ENCODE assay signal across 8 cellular contexts in the genomic region with DNA sequence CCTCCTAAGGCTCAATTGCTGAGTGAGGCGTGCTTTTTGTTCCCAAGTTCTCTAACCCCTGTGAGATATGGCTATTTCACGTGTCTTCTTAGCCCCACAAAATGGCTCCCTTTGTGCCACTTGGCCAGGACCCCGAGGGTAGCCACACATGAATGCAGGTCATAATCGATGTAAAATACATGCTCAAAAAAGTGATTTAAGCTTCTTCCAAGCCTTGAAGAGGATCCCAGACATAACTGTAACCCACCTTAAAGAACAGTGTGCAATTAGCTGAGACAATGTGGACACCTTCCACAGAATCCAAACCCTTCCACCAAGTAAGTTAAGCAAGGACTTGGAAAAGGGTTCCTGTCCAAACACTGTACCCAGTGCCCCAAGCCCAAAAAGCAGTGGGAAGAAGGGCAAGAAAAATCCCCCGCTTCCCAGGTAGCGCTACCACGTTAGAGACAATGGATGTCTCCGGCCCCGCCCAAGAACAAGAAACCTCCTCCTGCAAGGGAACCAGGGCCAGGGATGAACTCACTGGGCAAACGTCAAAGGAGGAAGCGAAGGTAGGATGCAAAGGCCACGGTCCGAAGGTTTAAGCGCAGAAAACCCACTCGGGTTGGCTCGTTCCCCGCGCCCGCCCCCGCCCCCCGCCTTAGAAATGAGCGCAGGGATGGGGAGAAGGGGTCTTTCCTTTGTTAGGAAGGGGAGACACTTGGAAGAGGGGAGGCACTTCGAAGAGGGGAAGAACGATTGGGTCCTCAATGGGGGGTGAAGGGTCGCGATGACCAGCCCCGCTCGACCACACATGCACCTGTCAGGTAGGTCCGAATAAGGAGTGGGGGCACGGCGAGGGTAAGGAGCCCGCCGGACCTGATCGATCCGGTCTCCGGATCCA. TPM values are rescaled to one million over a fixed set of nuclear protein-coding genes. Genes with fewer than 3 reads are reported as not detected.
DNase-seq lines count a peak whose midpoint lies in the region; ATAC-seq and TF ChIP-seq lines count a peak whose summit lies in the region.

No MANE protein-coding gene starts in this region.

- intact Hi-C loops in heart right ventricle (cut with DNase I), result loop anchor here in 2 of 10 donors (5.0 kb wide), 1 partner anchor 41 kb away; no protein-coding TSS in a partner anchor
- intact Hi-C loops in Right ventricle myocardium inferior (cut with DNase I), result no loop called here
- intact Hi-C loops in uterus (cut with DNase I; ENCODE audit: low total_unique reads), result no loop called here

- no peak for ATAC-seq in heart right ventricle
- no peak for ATAC-seq in Right ventricle myocardium inferior
- ATAC-seq in HG02623 (IDR thresholded peaks at IDR 0.05; ENCODE audit: unreplicated experiment), result no peak

- no peak for TF ChIP-seq POLR2A in uterus (IDR thresholded peaks at IDR 0.05)

- 4 to 7% methylated on average over 36 of the region's 36 CpGs for WGBS in heart right ventricle, 2 donors

- H3K27me3 ChIP-seq in heart right ventricle, result no peaks in the 10 kb centered on the region
- no peaks in the 10 kb centered on the region for H3K27me3 ChIP-seq in uterus

- H3K27ac ChIP-seq in heart right ventricle, result peak overlapping the region in 2 of 10 donors; percentile 52 to 94
- no peak overlapping the region for H3K27ac ChIP-seq in uterus

- no peak for TF ChIP-seq CTCF in heart right ventricle (IDR thresholded peaks at IDR 0.05)
- no peak for TF ChIP-seq CTCF in uterus (IDR thresholded peaks at IDR 0.05)

- H3K9me3 ChIP-seq in heart right ventricle (no peaks in the 10 kb centered on the region), uterus (no peaks in the 10 kb centered on the region)

- H3K4me1 ChIP-seq in heart right ventricle (peaks cover 0 to 34% (median 13%) of the 10 kb centered on the region in 9 donors), uterus (no peaks in the 10 kb centered on the region)

- H3K36me3 ChIP-seq in heart right ventricle (peaks cover 0 to 5% (median 0%) of the 10 kb centered on the region in 9 donors), uterus (no peaks in the 10 kb centered on the region)

- peak overlapping the region; percentile 43 to 93 (median 80) for H3K4me3 ChIP-seq in heart right ventricle
- peak overlapping the region; percentile 47 to 89 for H3K4me3 ChIP-seq in uterus

- DNase-seq in heart right ventricle, result peak in 1 of 2 donors; percentile 17
- no peak for DNase-seq in Right ventricle myocardium inferior (ENCODE audit: missing footprints)
- peak; percentile 38 for DNase-seq in MV-4-11 (lab: John Stamatoyannopoulos, UW)
- peak; percentile 37 to 45 for DNase-seq in SW 1271 (lab: John Stamatoyannopoulos, UW)
- peak; percentile 53 for DNase-seq in dermis blood vessel endothelial cell
- peak; percentile 56 for DNase-seq in mucosa of gallbladder (ENCODE audit: low spot score)
- no peak for DNase-seq in uterus

RNA-seq across cellular contexts. Expression of a gene that starts 1.1 kb away (rescaled TPM):
- total RNA-seq in heart right ventricle (10 to 100 TPM in 8 of 10 donors, 1 to 10 TPM in 2; 6.7 to 30.0 (median 12.6) TPM), Right ventricle myocardium inferior (17.1 TPM), dermis blood vessel endothelial cell (120 and 160 TPM in 2 replicates), mucosa of gallbladder (183 TPM), uterus (10 to 100 TPM in 2 of 4 donors, 1 to 10 TPM in 2; 3.6 to 46.8 (median 11.6) TPM)
- polyA plus RNA-seq in heart right ventricle, result 10 to 100 TPM; 32.6 to 61.6 TPM

RNA-seq across cellular contexts. Expression of a gene that starts 21.7 kb away (rescaled TPM):
- total RNA-seq in heart right ventricle (10 to 100 TPM; 17.1 to 33.3 (median 21.6) TPM), Right ventricle myocardium inferior (24.6 TPM), dermis blood vessel endothelial cell (48.8 and 51.9 TPM in 2 replicates), mucosa of gallbladder (50.0 TPM), uterus (10 to 100 TPM; 30.2 to 60.0 (median 44.9) TPM)
- 10 to 100 TPM; 50.0 to 71.7 TPM for polyA plus RNA-seq in heart right ventricle

RNA-seq across cellular contexts. Expression of a gene that starts 29.5 kb away (rescaled TPM):
- total RNA-seq in heart right ventricle (100 to 1,000 TPM; 187 to 258 (median 218) TPM), Right ventricle myocardium inferior (217 TPM), dermis blood vessel endothelial cell (116 and 134 TPM in 2 replicates), mucosa of gallbladder (353 TPM), uterus (100 to 1,000 TPM in 2 of 4 donors, 10 to 100 TPM in 2; 57.4 to 427 (median 102) TPM)
- polyA plus RNA-seq in heart right ventricle, result 10 to 100 TPM; 47.9 to 57.1 TPM

RNA-seq across cellular contexts. Expression of a gene that starts 43.4 kb away (rescaled TPM):
- total RNA-seq in heart right ventricle, result 1 to 10 TPM; 4.7 to 7.9 (median 5.2) TPM
- polyA plus RNA-seq in heart right ventricle, result 1 to 10 TPM; 3.1 to 7.2 TPM
- total RNA-seq in Right ventricle myocardium inferior, result 6.4 TPM
- total RNA-seq in dermis blood vessel endothelial cell, result 3.1 and 3.9 TPM in 2 replicates
- 20.2 TPM for total RNA-seq in mucosa of gallbladder
- 1 to 10 TPM in 2 of 4 donors, under 1 TPM in 2; 0.29 to 9.2 (median 2.0) TPM for total RNA-seq in uterus

RNA-seq across cellular contexts. Expression of a gene that starts 52.3 kb away (rescaled TPM):
- total RNA-seq in heart right ventricle (10 to 100 TPM; 16.2 to 28.4 (median 20.4) TPM), Right ventricle myocardium inferior (28.7 TPM), dermis blood vessel endothelial cell (37.6 and 41.5 TPM in 2 replicates), mucosa of gallbladder (47.3 TPM), uterus (100 to 1,000 TPM in 1 of 4 donors, 10 to 100 TPM in 3; 17.1 to 108 (median 39.1) TPM)
- polyA plus RNA-seq in heart right ventricle, result 10 to 100 TPM; 31.3 to 39.0 TPM

Comparison
In these comparisons a context has a peak if more than half of its experiments do, and no peak if none do; other contexts are left out.
1. DNase-seq: peak in MV-4-11 (single experiment), SW 1271 (2 of 2), dermis blood vessel endothelial cell (single experiment) and mucosa of gallbladder (single experiment); none in Right ventricle myocardium inferior (single experiment) and uterus (0 of 2).